In the genomic region with DNA sequence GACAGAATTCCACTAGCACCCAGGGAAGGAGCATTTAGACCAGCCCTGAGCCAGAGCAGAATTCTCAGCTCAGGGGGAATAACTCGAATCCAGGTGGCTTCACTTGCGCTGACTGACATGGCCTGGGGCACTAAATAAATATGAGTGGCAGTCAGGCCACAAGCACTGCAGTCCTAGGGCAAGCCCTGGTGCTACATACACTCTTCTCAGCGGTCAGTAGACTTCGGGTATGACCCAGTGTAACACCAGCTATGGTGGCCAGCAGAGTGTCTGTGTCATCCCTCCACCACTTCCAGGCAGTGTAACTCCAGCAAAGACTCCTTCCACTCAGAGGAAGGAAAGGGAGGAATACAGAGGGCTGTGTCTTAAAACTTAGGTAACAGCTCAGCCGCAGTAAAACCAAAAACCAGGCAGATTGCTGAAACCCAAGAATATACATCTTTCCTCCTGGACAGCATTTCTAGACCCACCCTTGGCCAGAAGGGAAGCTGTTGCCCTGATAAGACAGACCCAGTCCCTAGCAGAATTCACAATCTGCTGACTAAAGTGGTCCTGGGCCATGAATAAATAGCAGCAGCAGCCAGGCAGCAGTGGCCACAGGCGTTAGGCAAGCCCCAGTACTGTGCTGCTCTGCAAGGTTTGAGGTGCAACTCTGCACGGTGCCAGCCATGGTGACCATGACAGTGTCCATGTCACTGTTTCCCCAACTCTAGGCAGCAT, we compare ENCODE assay signal across 14 cellular contexts.
"Had no signal": no experiment of that assay in that cellular context is flagged by ENCODE, and none has a peak within 500 bp of the region (broad histone marks: within the 10 kb centered on the region; RNA-seq: fewer than 3 reads in every experiment).

No MANE protein-coding gene starts in this region.

- DNase-seq: activated CD4-positive, alpha-beta T cell treated with anti-CD3 and anti-CD28 coated beads, Interleukin-2, amount 10 ng/mL, durations not matched to agents 24 days and 14 days; activated CD8-positive, alpha-beta memory T cell treated with anti-CD3 and anti-CD28 coated beads, Interleukin-2, amount 10 ng/mL, durations not matched to agents 7 days and 5 days; activated CD8-positive, alpha-beta T cell treated with anti-CD3 and anti-CD28 coated beads for 36 hours; activated effector memory CD4-positive, alpha-beta T cell treated with anti-CD3 and anti-CD28 coated beads, Interleukin-2, amount 50 U/mL, for 16 hours; activated naive CD4-positive, alpha-beta T cell treated with anti-CD3 and anti-CD28 coated beads, Interleukin-2, amount 10 ng/mL, durations not matched to agents 7 days and 5 days; activated T-cell treated with anti-CD3 and anti-CD28 coated beads for 4 hours; body of pancreas; caudate nucleus; effector CD4-positive, alpha-beta T cell; foreskin keratinocyte; stimulated activated CD4-positive, alpha-beta T cell treated with anti-CD3 and anti-CD28 coated beads, Interleukin-4, amount 100 ng/mL, for 1 hour; stimulated activated naive CD4-positive, alpha-beta T cell treated with Interleukin-2 at 50 U/mL for 16 hours had no signal

- H2AFZ ChIP-seq: hepatocyte had no signal

- H3K4me1 ChIP-seq: body of pancreas, foreskin keratinocyte had no signal

- H3K4me3 ChIP-seq: body of pancreas, hepatocyte had no signal

- H3K9me3 ChIP-seq: body of pancreas had no signal

- H3K4me2 ChIP-seq: hepatocyte had no signal

- H3K27ac ChIP-seq: body of pancreas, foreskin keratinocyte, hepatocyte had no signal

- ATAC-seq: activated CD4-positive, CD25-positive, alpha-beta regulatory T cell treated with anti-CD3 and anti-CD28 coated beads, Interleukin-2, amount 50 U/mL, for 24 hours; activated CD8-positive, alpha-beta memory T cell treated with anti-CD3 and anti-CD28 coated beads, Interleukin-2, amount 10 ng/mL, durations not matched to agents 7 days and 5 days; activated CD8-positive, alpha-beta T cell treated with anti-CD3 and anti-CD28 coated beads for 36 hours; body of pancreas; foreskin keratinocyte had no signal

- H3K27me3 ChIP-seq: body of pancreas, foreskin keratinocyte, hepatocyte had no signal
